20 cellular contexts compared by ENCODE assay signal in genomic region chr10:124110882-124111281, GRCh38. TPM values are rescaled to one million over a fixed set of nuclear protein-coding genes. Genes with fewer than 3 reads are reported as not detected.
A peak's percentile ranks its signal among the peaks of the same experiment; 100 is the strongest.
DNase-seq lines count a peak whose midpoint lies in the region; ATAC-seq and TF ChIP-seq lines count a peak whose summit lies in the region.
"Had no signal": no experiment of that assay in that cellular context is flagged by ENCODE, and none has a peak within 500 bp of the region (broad histone marks: within the 10 kb centered on the region; RNA-seq: fewer than 3 reads in every experiment).

No MANE protein-coding gene starts in this region.

- WGBS in SK-N-SH (ENCODE audit: low lambda C conversion rate): 47% methylated on average over 5 of the region's 5 CpGs

- POLR2A ChIA-PET in SK-N-SH (lab: Yijun Ruan, JAX) (interaction anchor here (0.5 kb wide), 1 partner anchor 285 kb away, joined by 3 read pairs; no protein-coding TSS in a partner anchor), OCI-LY7 (lab: Charles Lee) (no interaction called here)

- no peak overlapping the region for H3K9ac ChIP-seq in SK-N-SH

- H4K20me1 ChIP-seq in SK-N-SH (ENCODE audit: insufficient read depth): no peaks in the 10 kb centered on the region
- no peaks in the 10 kb centered on the region for H4K20me1 ChIP-seq in OCI-LY7 (ENCODE audit: insufficient read depth, low read length)
- H4K20me1 ChIP-seq in osteoblast (ENCODE audit: insufficient read depth, low read length): no peaks in the 10 kb centered on the region

- H2AFZ ChIP-seq in SK-N-SH (ENCODE audit: low read depth): no peak overlapping the region
- no peak overlapping the region for H2AFZ ChIP-seq in OCI-LY7 (ENCODE audit: low read length)
- H2AFZ ChIP-seq in osteoblast (ENCODE audit: low read length): no peak overlapping the region

- H3K4me2 ChIP-seq in SK-N-SH (no peak overlapping the region), OCI-LY7 (ENCODE audit: low read length) (peak overlapping the region; percentile 31), osteoblast (ENCODE audit: insufficient read depth, low read length) (no peak overlapping the region)

- H3K4me3 ChIP-seq in SK-N-SH (ENCODE audit: low read depth in 2 of 2, low read length in 1 of 2): no peak overlapping the region
- H3K4me3 ChIP-seq in OCI-LY7 (ENCODE audit: low read depth, low read length, poor library complexity, severe bottlenecking): no peak overlapping the region
- no peak overlapping the region for H3K4me3 ChIP-seq in osteoblast (ENCODE audit: insufficient read depth, low read length)
- H3K4me3 ChIP-seq: GM12878, HAP-1 had no signal

- no peak for TF ChIP-seq RAD21 in SK-N-SH (IDR thresholded peaks at IDR 0.05; ENCODE audit: low read length)

- TF ChIP-seq EP300 in SK-N-SH (IDR thresholded peaks at IDR 0.05; ENCODE audit: borderline replicate concordance in 1 of 2, low read depth in 1 of 2, low read length in 1 of 2): no peak

- CTCF ChIA-PET in SK-N-SH (lab: Yijun Ruan, JAX): interaction anchor here (1.7 kb wide), 1 partner anchor 15 kb away, joined by 5 read pairs; no protein-coding TSS in a partner anchor
- CTCF ChIA-PET in OCI-LY7 (lab: Charles Lee; ENCODE audit: unreplicated experiment): no interaction called here

- H3K9me3 ChIP-seq in SK-N-SH (no peaks in the 10 kb centered on the region), OCI-LY7 (ENCODE audit: low read length) (no peaks in the 10 kb centered on the region), osteoblast (ENCODE audit: low read depth, low read length) (no peaks in the 10 kb centered on the region)
- H3K9me3 ChIP-seq: BE2C, Caco-2, HAP-1 had no signal

- intact Hi-C loops in OCI-LY7 (cut with micrococcal nuclease; ENCODE audit: unreplicated experiment): no loop called here

- BruUV-seq in OCI-LY7 (replicated peaks; lab: Mats Ljungman, UMichigan): no TSS peak

- no peaks in the 10 kb centered on the region for H3K9me2 ChIP-seq in SK-N-SH
- no peaks in the 10 kb centered on the region for H3K9me2 ChIP-seq in OCI-LY7 (ENCODE audit: insufficient read depth, low read length)

- H3K27me3 ChIP-seq in SK-N-SH (ENCODE audit: insufficient read depth) (no peaks in the 10 kb centered on the region), osteoblast (ENCODE audit: insufficient read depth, low read length) (peaks cover 22% of the 10 kb centered on the region)
- H3K27me3 ChIP-seq: BE2C had no signal

- H3F3A ChIP-seq in SK-N-SH (replicated peaks; ENCODE audit: insufficient read depth): no peaks in the 10 kb centered on the region

- DNase-seq in SK-N-SH (no peak), OCI-LY7 (ENCODE audit: low spot score) (no peak), osteoblast (ENCODE audit: insufficient read length, low spot score, missing footprints) (peak; percentile 22), SKM-1 (lab: John Stamatoyannopoulos, UW; ENCODE audit: unreplicated experiment) (no peak), caudate nucleus (lab: John Stamatoyannopoulos, UW) (no peak)
- DNase-seq: BE2C; Caco-2; CD4-positive, CD25-positive, alpha-beta regulatory T cell; CD8-positive, alpha-beta T cell; DMS153; DND-41; EL; GDM1; GOT3; HFFc6 had no signal

- H3K79me2 ChIP-seq in SK-N-SH (ENCODE audit: insufficient read depth) (no peaks in the 10 kb centered on the region), OCI-LY7 (ENCODE audit: insufficient read depth, low read depth, low read length) (no peaks in the 10 kb centered on the region), osteoblast (ENCODE audit: insufficient read depth, low read length) (no peaks in the 10 kb centered on the region)

- no peaks in the 10 kb centered on the region for H3K4me1 ChIP-seq in SK-N-SH (ENCODE audit: control insufficient read depth in 1 of 2, insufficient read depth in 2 of 2, low read depth in 1 of 2, low read length in 1 of 2)
- peaks cover 58% of the 10 kb centered on the region for H3K4me1 ChIP-seq in OCI-LY7 (ENCODE audit: insufficient read depth, low read length, poor library complexity, severe bottlenecking)
- H3K4me1 ChIP-seq in osteoblast (ENCODE audit: insufficient read depth, low read length): no peaks in the 10 kb centered on the region
- H3K4me1 ChIP-seq: BE2C, Caco-2, HAP-1 had no signal

- H3K27ac ChIP-seq in SK-N-SH (ENCODE audit: low read depth in 2 of 2, low read length in 1 of 2) (no peak overlapping the region), OCI-LY7 (ENCODE audit: low read depth, low read length, poor library complexity, severe bottlenecking) (no peak overlapping the region), osteoblast (ENCODE audit: low read depth, low read length) (no peak overlapping the region), caudate nucleus (ENCODE audit: low read depth, low read length) (no peak overlapping the region)
- H3K27ac ChIP-seq: 22Rv1, C4-2B had no signal

- H3K36me3 ChIP-seq in SK-N-SH (replicated peaks in 1 of 2; ENCODE audit: control insufficient read depth in 1 of 2, insufficient read depth in 2 of 2, low read length in 1 of 2) (no peaks in the 10 kb centered on the region), OCI-LY7 (ENCODE audit: insufficient read depth, low read length) (no peaks in the 10 kb centered on the region), osteoblast (ENCODE audit: insufficient read depth, low read length) (no peaks in the 10 kb centered on the region)
- H3K36me3 ChIP-seq: BE2C, HAP-1 had no signal

- no peak for ATAC-seq in SK-N-SH treated with all-trans-retinoic acid at 6 μM for 48 hours
- ATAC-seq: CD8-positive, alpha-beta T cell; GM12878 had no signal

- no peak for TF ChIP-seq CTCF in SK-N-SH (IDR thresholded peaks at IDR 0.05)
- TF ChIP-seq CTCF in OCI-LY7 (conservative IDR thresholded peaks at IDR 0.05; ENCODE audit: low read length): no peak
- TF ChIP-seq CTCF in osteoblast (IDR thresholded peaks at IDR 0.05; ENCODE audit: extremely low read depth, low read depth, low read length): no peak

TF ChIP-seq in SK-N-SH, 30 proteins besides CTCF, POLR2A, EP300 and RAD21:
- TF ChIP-seq MXI1 (IDR thresholded peaks at IDR 0.05; ENCODE audit: low read depth, low read length): no peak
- peak; percentile 54 for TF ChIP-seq GATA2 (CRISPR knock-in tag; IDR thresholded peaks at IDR 0.05)
- no peak for TF ChIP-seq USF1 (IDR thresholded peaks at IDR 0.05; ENCODE audit: borderline replicate concordance, low read depth)

TF ChIP-seq in SK-N-SH treated with all-trans-retinoic acid at 6 μM for 48 hours, 23 proteins besides CTCF, POLR2A, EP300 and RAD21:
- TF ChIP-seq ISL1 (CRISPR knock-in tag; IDR thresholded peaks at IDR 0.05) (no peak), TSHZ2 (CRISPR knock-in tag; IDR thresholded peaks at IDR 0.05) (no peak), TOX (CRISPR knock-in tag; IDR thresholded peaks at IDR 0.05; ENCODE audit: borderline replicate concordance) (no peak), TCF4 (CRISPR knock-in tag; IDR thresholded peaks at IDR 0.05; ENCODE audit: borderline replicate concordance) (no peak)

RNA-seq across cellular contexts. Expression of gene CHST15, which starts 17.5 kb away (rescaled TPM):
- 0.02 TPM in 2 replicates for polyA plus RNA-seq in SK-N-SH (2012; rRNA removed)
- polyA plus RNA-seq in SK-N-SH (2012; cell fraction: cytosol; rRNA removed): 0.01 and 0.05 TPM in 2 replicates
- 0.02 and 0.06 TPM in 2 replicates for polyA plus RNA-seq in SK-N-SH (2012; cell fraction: nucleus; rRNA removed)
- 19.9 and 26.4 TPM in 2 replicates for total RNA-seq in OCI-LY7 (2014; rRNA removed; shearing (Covaris generic))
- total RNA-seq in OCI-LY7 (2022): 14.7 and 19.2 TPM in 2 replicates
- 22.8 and 36.2 TPM in 2 replicates for total RNA-seq in osteoblast
